ENCODE assay signal across 23 cellular contexts in genomic region chr9:18023332-18023731, GRCh38.
"Had no signal": no experiment of that assay in that cellular context is flagged by ENCODE, and none has a peak within 500 bp of the region (broad histone marks: within the 10 kb centered on the region; RNA-seq: fewer than 3 reads in every experiment).

No MANE protein-coding gene starts in this region.

- H3K27ac ChIP-seq: breast epithelium, gastrocnemius medialis, hepatocyte, left ventricle myocardium inferior, pancreas, spleen, suprapubic skin, tibial nerve had no signal

- DNase-seq: activated CD4-positive, alpha-beta T cell treated with anti-CD3 and anti-CD28 coated beads for 36 hours; activated CD4-positive, CD25-positive, alpha-beta regulatory T cell; activated CD8-positive, alpha-beta memory T cell treated with anti-CD3 and anti-CD28 coated beads, Interleukin-2, amount 10 ng/mL, durations not matched to agents 7 days and 5 days; activated CD8-positive, alpha-beta T cell treated with anti-CD3 and anti-CD28 coated beads, Interleukin-2, amount 10 ng/mL, durations not matched to agents 7 days and 5 days; activated naive CD4-positive, alpha-beta T cell treated with Interleukin-2 at 50 U/mL for 16 hours; activated T-cell treated with anti-CD3 and anti-CD28 coated beads, Interleukin-2, amount 50 U/mL, for 48 hours; central memory CD4-positive, alpha-beta T cell; endodermal cell; gastrocnemius medialis; islet precursor cell; left ventricle myocardium inferior; mammary epithelial cell; naive B cell; pancreas; right cardiac atrium; spleen; stimulated activated naive CD4-positive, alpha-beta T cell; T-cell had no signal

- ATAC-seq: activated CD4-positive, alpha-beta T cell treated with anti-CD3 and anti-CD28 coated beads for 36 hours; activated CD8-positive, alpha-beta memory T cell treated with anti-CD3 and anti-CD28 coated beads, Interleukin-2, amount 10 ng/mL, durations not matched to agents 7 days and 5 days; activated CD8-positive, alpha-beta T cell treated with anti-CD3 and anti-CD28 coated beads, Interleukin-2, amount 10 ng/mL, durations not matched to agents 7 days and 5 days; gastrocnemius medialis; pancreas; right cardiac atrium; T-cell had no signal

- H3K4me3 ChIP-seq: breast epithelium, esophagus muscularis mucosa, gastrocnemius medialis, hepatocyte, left ventricle myocardium inferior, pancreas, spleen, suprapubic skin, tibial nerve had no signal

- H3K27me3 ChIP-seq: breast epithelium, esophagus muscularis mucosa, gastrocnemius medialis, hepatocyte, pancreas, spleen, suprapubic skin, tibial nerve had no signal

- H3K9me3 ChIP-seq: gastrocnemius medialis, pancreas had no signal

- H3K4me1 ChIP-seq: breast epithelium, gastrocnemius medialis, left ventricle myocardium inferior, pancreas, spleen, suprapubic skin, tibial nerve had no signal

- H3K36me3 ChIP-seq: breast epithelium, esophagus muscularis mucosa, gastrocnemius medialis, left ventricle myocardium inferior, pancreas, spleen, suprapubic skin, tibial nerve had no signal
